Comparison of ENCODE assay signal across 11 cellular contexts in genomic region chr2:43021791-43022500, GRCh38.
DNase-seq lines count a peak whose midpoint lies in the region; ATAC-seq and TF ChIP-seq lines count a peak whose summit lies in the region.
"Had no signal": no experiment of that assay in that cellular context is flagged by ENCODE, and none has a peak within 500 bp of the region (broad histone marks: within the 10 kb centered on the region; RNA-seq: fewer than 3 reads in every experiment).

No MANE protein-coding gene starts in this region.

- intact Hi-C loops in ovary (cut with DNase I), result loop anchor here in 3 of 4 donors (5.0 to 10.0 kb wide), 4 partner anchors 45 to 65 kb away; no protein-coding TSS in a partner anchor

- TF ChIP-seq CTCF in GM12865 (IDR thresholded peaks at IDR 0.05; ENCODE audit: insufficient read depth, low read depth, low read length, missing control alignments) (peak; percentile 24), Peyer's patch (IDR thresholded peaks at IDR 0.05) (peak in 4 of 6 experiments; percentile 25 to 76 (median 68)), fibroblast of pulmonary artery (IDR thresholded peaks at IDR 0.05; ENCODE audit: low read length, missing control alignments) (peak; percentile 18), ovary (IDR thresholded peaks at IDR 0.05) (no peak)

- TF ChIP-seq EP300 in ovary (IDR thresholded peaks at IDR 0.05), result no peak

- H3K4me3 ChIP-seq in GM12865 (ENCODE audit: low read depth, low read length), result no peak overlapping the region
- no peak overlapping the region for H3K4me3 ChIP-seq in Peyer's patch
- no peak overlapping the region for H3K4me3 ChIP-seq in fibroblast of pulmonary artery (replicated peaks; ENCODE audit: low read depth, low read length)
- no peak overlapping the region for H3K4me3 ChIP-seq in ovary

- peaks cover 12% of the 10 kb centered on the region for H3K4me1 Mint-ChIP-seq in stimulated activated effector memory CD8-positive, alpha-beta T cell treated with anti-CD3 and anti-CD28 coated beads, Interleukin-12 subunit alpha, Interleukin-12 subunit beta, amount 100 ng/mL, for 72 hours
- peaks cover 9% of the 10 kb centered on the region for H3K4me1 Mint-ChIP-seq in activated T-cell treated with anti-CD3 and anti-CD28 coated beads, Interleukin-2, amount 50 U/mL, for 4 hours (ENCODE audit: low read depth)

- no peaks in the 10 kb centered on the region for H3K27me3 ChIP-seq in Peyer's patch
- H3K27me3 ChIP-seq in ovary, result no peaks in the 10 kb centered on the region

- no peak for ATAC-seq in stimulated activated effector memory CD8-positive, alpha-beta T cell treated with anti-CD3 and anti-CD28 coated beads, Interleukin-12 subunit alpha, Interleukin-12 subunit beta, amount 100 ng/mL, for 72 hours
- no peak for ATAC-seq in activated T-cell treated with anti-CD3 and anti-CD28 coated beads, Interleukin-2, amount 50 U/mL, for 4 hours
- ATAC-seq: activated naive CD8-positive, alpha-beta T cell treated with anti-CD3 and anti-CD28 coated beads, Interleukin-2, amount 50 U/mL, for 24 hours had no signal

- H3K9me3 Mint-ChIP-seq in stimulated activated effector memory CD8-positive, alpha-beta T cell treated with anti-CD3 and anti-CD28 coated beads, Interleukin-12 subunit alpha, Interleukin-12 subunit beta, amount 100 ng/mL, for 72 hours, result peaks cover 12% of the 10 kb centered on the region
- H3K9me3 Mint-ChIP-seq in activated T-cell treated with anti-CD3 and anti-CD28 coated beads, Interleukin-2, amount 50 U/mL, for 4 hours, result peaks cover 7% of the 10 kb centered on the region

- no peaks in the 10 kb centered on the region for H3K27me3 Mint-ChIP-seq in activated T-cell treated with anti-CD3 and anti-CD28 coated beads, Interleukin-2, amount 50 U/mL, for 4 hours (ENCODE audit: low read depth)
- H3K27me3 Mint-ChIP-seq: activated B cell treated with CpG ODN at 0.5 μM for 24 hours; activated naive CD8-positive, alpha-beta T cell treated with anti-CD3 and anti-CD28 coated beads, Interleukin-2, amount 50 U/mL, for 24 hours had no signal

- no peak overlapping the region for H3K4me3 Mint-ChIP-seq in stimulated activated effector memory CD8-positive, alpha-beta T cell treated with anti-CD3 and anti-CD28 coated beads, Interleukin-12 subunit alpha, Interleukin-12 subunit beta, amount 100 ng/mL, for 72 hours
- H3K4me3 Mint-ChIP-seq in activated T-cell treated with anti-CD3 and anti-CD28 coated beads, Interleukin-2, amount 50 U/mL, for 4 hours, result no peak overlapping the region
- H3K4me3 Mint-ChIP-seq: activated B cell treated with CpG ODN at 0.5 μM for 24 hours; activated naive CD8-positive, alpha-beta T cell treated with anti-CD3 and anti-CD28 coated beads, Interleukin-2, amount 50 U/mL, for 24 hours had no signal

- WGBS in ovary, 3 donors, result 88 to 93% (median 92%) methylated on average over 19 of the region's 19 CpGs

- H3K9me3 ChIP-seq in Peyer's patch (no peaks in the 10 kb centered on the region), ovary (no peaks in the 10 kb centered on the region)

- H3K4me1 ChIP-seq in Peyer's patch (peaks cover 0 to 20% (median 6%) of the 10 kb centered on the region in 4 donors), ovary (ENCODE audit: insufficient read depth) (peaks cover 11% of the 10 kb centered on the region)

- DNase-seq in GM12865 (ENCODE audit: low read depth) (no peak), Peyer's patch (peak in 2 of 3 donors; percentile 70 to 75), fibroblast of pulmonary artery (ENCODE audit: low read depth) (no peak), ovary (peak in 3 of 5 donors; percentile 28 to 32 (median 32)), NCI-H2171 (lab: John Stamatoyannopoulos, UW) (no peak), GM03348 (ENCODE audit: low spot score) (no peak)
- no peak for DNase-seq in stimulated activated effector memory CD8-positive, alpha-beta T cell treated with anti-CD3 and anti-CD28 coated beads, Interleukin-12 subunit alpha, Interleukin-12 subunit beta, amount 100 ng/mL, for 72 hours (ENCODE audit: low spot score in 2 of 2)
- DNase-seq in activated T-cell treated with anti-CD3 and anti-CD28 coated beads, Interleukin-2, amount 50 U/mL, for 4 hours, result no peak
- DNase-seq: activated B cell treated with CpG ODN at 0.5 μM for 24 hours; activated naive CD8-positive, alpha-beta T cell treated with anti-CD3 and anti-CD28 coated beads, Interleukin-2, amount 50 U/mL, for 24 hours; DMS79 treated with DMSO at 0.1 percent for 48 hours had no signal

- peak overlapping the region in 2 of 4 donors; percentile 40 to 60 for H3K27ac ChIP-seq in Peyer's patch
- no peak overlapping the region for H3K27ac ChIP-seq in ovary

- no peak for TF ChIP-seq POLR2A in Peyer's patch (IDR thresholded peaks at IDR 0.05)
- no peak for TF ChIP-seq POLR2A in ovary (IDR thresholded peaks at IDR 0.05)

- H3K36me3 Mint-ChIP-seq in stimulated activated effector memory CD8-positive, alpha-beta T cell treated with anti-CD3 and anti-CD28 coated beads, Interleukin-12 subunit alpha, Interleukin-12 subunit beta, amount 100 ng/mL, for 72 hours, result no peaks in the 10 kb centered on the region
- H3K36me3 Mint-ChIP-seq in activated T-cell treated with anti-CD3 and anti-CD28 coated beads, Interleukin-2, amount 50 U/mL, for 4 hours (ENCODE audit: insufficient read depth), result peaks cover 3% of the 10 kb centered on the region

- H3K27ac Mint-ChIP-seq in stimulated activated effector memory CD8-positive, alpha-beta T cell treated with anti-CD3 and anti-CD28 coated beads, Interleukin-12 subunit alpha, Interleukin-12 subunit beta, amount 100 ng/mL, for 72 hours, result no peak overlapping the region
- H3K27ac Mint-ChIP-seq: activated B cell treated with CpG ODN at 0.5 μM for 24 hours; activated naive CD8-positive, alpha-beta T cell treated with anti-CD3 and anti-CD28 coated beads, Interleukin-2, amount 50 U/mL, for 24 hours had no signal

- H3K36me3 ChIP-seq in Peyer's patch, result no peaks in the 10 kb centered on the region
- H3K36me3 ChIP-seq in ovary, result no peaks in the 10 kb centered on the region

Comparison
In these comparisons a context has a peak if more than half of its experiments do, and no peak if none do; other contexts are left out.
1. DNase-seq: peak in Peyer's patch (2 of 3) and ovary (3 of 5); none in GM12865 (single experiment), fibroblast of pulmonary artery (single experiment), NCI-H2171 (single experiment), stimulated activated effector memory CD8-positive, alpha-beta T cell treated with anti-CD3 and anti-CD28 coated beads, Interleukin-12 subunit alpha, Interleukin-12 subunit beta, amount 100 ng/mL, for 72 hours (0 of 2), activated T-cell treated with anti-CD3 and anti-CD28 coated beads, Interleukin-2, amount 50 U/mL, for 4 hours (single experiment) and GM03348 (single experiment).
2. CTCF ChIP-seq: peak in GM12865 (single experiment), Peyer's patch (4 of 6) and fibroblast of pulmonary artery (single experiment); none in ovary (0 of 3).